In genomic region chr17:21214015-21214776, GRCh38 we compare ENCODE assay signal across 8 cellular contexts. TPM values are rescaled to one million over a fixed set of nuclear protein-coding genes. Genes with fewer than 3 reads are reported as not detected.
A peak's percentile ranks its signal among the peaks of the same experiment; 100 is the strongest.
DNase-seq lines count a peak whose midpoint lies in the region; ATAC-seq and TF ChIP-seq lines count a peak whose summit lies in the region.

Gene TMEM11, minus strand, starts transcription at chr17:21214161. Its CDS starts 9 bp downstream, at chr17:21214152.

- TF ChIP-seq CTCF in GM12864 (IDR thresholded peaks at IDR 0.05; ENCODE audit: low read depth, low read length, missing control alignments) (peak; percentile 11), osteoblast (IDR thresholded peaks at IDR 0.05; ENCODE audit: extremely low read depth, low read depth, low read length) (no peak), testis (IDR thresholded peaks at IDR 0.05) (peak in 1 of 3 experiments; percentile 28)

- peak within 1 kb of the TSS; percentile 91 for H3K4me3 ChIP-seq in GM12864 (ENCODE audit: low read depth, low read length)
- peak within 1 kb of the TSS; percentile 97 for H3K4me3 ChIP-seq in osteoblast (ENCODE audit: insufficient read depth, low read length)
- H3K4me3 ChIP-seq in testis, result peak within 1 kb of the TSS; percentile 92 to 95

- peaks cover 75% of the 10 kb centered on the region for H3K79me2 ChIP-seq in osteoblast (ENCODE audit: insufficient read depth, low read length)

- no peaks in the 10 kb centered on the region for H3K27me3 Mint-ChIP-seq in activated naive CD8-positive, alpha-beta T cell

- H3K4me1 Mint-ChIP-seq in activated naive CD8-positive, alpha-beta T cell (ENCODE audit: low read depth), result peaks cover 58% of the 10 kb centered on the region

- peak within 1 kb of the TSS; percentile 92 for H3K4me2 ChIP-seq in osteoblast (ENCODE audit: insufficient read depth, low read length)

- intact Hi-C loops in testis (cut with DNase I; ENCODE audit: low total_unique reads), result no loop called here

- no peaks in the 10 kb centered on the region for H3K9me3 Mint-ChIP-seq in activated naive CD8-positive, alpha-beta T cell (ENCODE audit: low read depth)

- H3K4me3 Mint-ChIP-seq in activated naive CD8-positive, alpha-beta T cell, result peak within 1 kb of the TSS; percentile 96

- no peak for TF ChIP-seq POLR2A in testis (IDR thresholded peaks at IDR 0.05)

- peaks cover 36% of the 10 kb centered on the region for H4K20me1 ChIP-seq in osteoblast (ENCODE audit: insufficient read depth, low read length)

- H3K36me3 Mint-ChIP-seq in activated naive CD8-positive, alpha-beta T cell, result peaks cover 5% of the 10 kb centered on the region

- WGBS in testis, 2 donors, result 0% methylated on average over 20 to 76 of the region's 76 CpGs

- peak within 1 kb of the TSS; percentile 90 for H2AFZ ChIP-seq in osteoblast (ENCODE audit: low read length)

- peak within 1 kb of the TSS; percentile 89 for H3K27ac ChIP-seq in osteoblast (ENCODE audit: low read depth, low read length)
- peak within 1 kb of the TSS; percentile 92 to 96 for H3K27ac ChIP-seq in testis

- H3K36me3 ChIP-seq in osteoblast (ENCODE audit: insufficient read depth, low read length), result peaks cover 23% of the 10 kb centered on the region
- H3K36me3 ChIP-seq in testis (ENCODE audit: low read depth, missing control alignments), result no peaks in the 10 kb centered on the region

- peak; percentile 85 for DNase-seq in GM12864 (ENCODE audit: low read depth)
- DNase-seq in NCI-H1105 (lab: John Stamatoyannopoulos, UW), result peak; percentile 96
- DNase-seq in SKM-1 treated with dmso at 0.1 percent for 144 hours (lab: John Stamatoyannopoulos, UW; ENCODE audit: unreplicated experiment), result peak; percentile 89
- DNase-seq in glomerular visceral epithelial cell (ENCODE audit: extremely low spot score), result peak; percentile 96
- DNase-seq in osteoblast (ENCODE audit: insufficient read length, low spot score, missing footprints), result peak; percentile 99
- peak; percentile 97 for DNase-seq in testis

- H3K4me1 ChIP-seq in osteoblast (ENCODE audit: insufficient read depth, low read length), result peaks cover 27% of the 10 kb centered on the region
- H3K4me1 ChIP-seq in testis, result peaks cover 49% of the 10 kb centered on the region

- ATAC-seq in HG02642 (IDR thresholded peaks at IDR 0.05; ENCODE audit: poor library complexity, unreplicated experiment), result peak; percentile 89

- H3K27me3 ChIP-seq in osteoblast (ENCODE audit: insufficient read depth, low read length) (no peaks in the 10 kb centered on the region), testis (no peaks in the 10 kb centered on the region)

- H3K27ac Mint-ChIP-seq in activated naive CD8-positive, alpha-beta T cell, result peak within 1 kb of the TSS; percentile 91

- H3K9me3 ChIP-seq in osteoblast (ENCODE audit: low read depth, low read length) (no peaks in the 10 kb centered on the region), testis (no peaks in the 10 kb centered on the region)

RNA-seq across cellular contexts. Expression of gene TMEM11, which starts in this region (rescaled TPM):
- total RNA-seq in osteoblast (12.1 and 18.1 TPM in 2 replicates), testis (10 to 100 TPM; 38.9 to 55.2 TPM)
- polyA plus RNA-seq in testis (ENCODE audit: insufficient read depth, low read depth, low replicate concordance), result 53.4 TPM

Comparison
In these comparisons a context has a peak if more than half of its experiments do, and no peak if none do; other contexts are left out.
1. Peak in every context shown above with its lines: DNase-seq, ATAC-seq, H3K4me3 ChIP-seq and H3K27ac ChIP-seq.